In the genomic region with DNA sequence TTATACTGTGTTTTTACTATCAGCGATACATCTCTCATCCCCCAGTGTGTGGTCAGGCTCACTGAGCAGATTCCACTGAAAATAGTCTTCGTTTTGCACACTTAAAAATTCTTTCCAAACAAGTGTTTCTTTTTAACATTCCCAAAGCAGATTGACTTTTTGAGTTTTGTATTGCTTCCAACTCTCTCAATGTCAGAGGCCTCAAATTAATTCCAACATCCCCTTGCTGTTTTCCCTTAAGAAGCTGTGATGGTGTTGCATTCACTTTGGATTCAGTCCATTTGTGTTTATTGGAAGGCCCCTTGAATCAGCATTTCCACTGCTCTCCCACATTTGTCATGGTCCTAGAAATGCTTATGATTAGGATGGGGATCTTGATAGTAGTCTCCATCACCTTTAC, we compare ENCODE assay signal across 19 cellular contexts.
DNase-seq lines count a peak whose midpoint lies in the region; ATAC-seq, FAIRE-seq and TF ChIP-seq lines count a peak whose summit lies in the region.
"Had no signal": no experiment of that assay in that cellular context is flagged by ENCODE, and none has a peak within 500 bp of the region (broad histone marks: within the 10 kb centered on the region; RNA-seq: fewer than 3 reads in every experiment).

No MANE protein-coding gene starts in this region.

- no peaks in the 10 kb centered on the region for H3K9me3 Mint-ChIP-seq in activated T-helper 17 cell treated with anti-CD3 and anti-CD28 coated beads, Interleukin-2, amount 50 U/mL, for 72 hours
- H3K9me3 Mint-ChIP-seq in activated T-cell treated with anti-CD3 and anti-CD28 coated beads, Interleukin-2, amount 50 U/mL, for 4 hours: no peaks in the 10 kb centered on the region
- H3K9me3 Mint-ChIP-seq in activated CD4-positive, alpha-beta memory T cell treated with anti-CD3 and anti-CD28 coated beads for 36 hours: no peaks in the 10 kb centered on the region
- H3K9me3 Mint-ChIP-seq: H9 had no signal

- H3K36me3 Mint-ChIP-seq in activated T-helper 17 cell treated with anti-CD3 and anti-CD28 coated beads, Interleukin-2, amount 50 U/mL, for 72 hours (ENCODE audit: low read depth): no peaks in the 10 kb centered on the region
- H3K36me3 Mint-ChIP-seq in activated T-cell treated with anti-CD3 and anti-CD28 coated beads, Interleukin-2, amount 50 U/mL, for 4 hours (ENCODE audit: insufficient read depth): peaks cover 4% of the 10 kb centered on the region
- no peaks in the 10 kb centered on the region for H3K36me3 Mint-ChIP-seq in activated CD4-positive, alpha-beta memory T cell treated with anti-CD3 and anti-CD28 coated beads for 36 hours

- intact Hi-C loops in HCT116 (cut with micrococcal nuclease): no loop called here
- intact Hi-C loops in activated CD4-positive, alpha-beta memory T cell treated with anti-CD3 and anti-CD28 coated beads for 36 hours (cut with micrococcal nuclease): no loop called here

- RAD21 ChIA-PET in HCT116 (lab: Charles Lee; ENCODE audit: low non-redundant PET in 1 of 2, low total read pairs in 2 of 2, uncharacterized antibody in 2 of 2, unreplicated experiment in 2 of 2): no interaction called here

- no peak for TF ChIP-seq RAD21 in A549 (conservative IDR thresholded peaks at IDR 0.05 in 1 of 2, IDR thresholded peaks at IDR 0.05 in 1 of 2)
- no peak for TF ChIP-seq RAD21 in HCT116 (IDR thresholded peaks at IDR 0.05; ENCODE audit: low read depth)

- no peak overlapping the region for H4K91ac ChIP-seq in neuronal stem cell (ENCODE audit: low read depth, low read length, poor library complexity)

- ATAC-seq in A549 (no peak), HCT116 (no peak), HG02588 (IDR thresholded peaks at IDR 0.05; ENCODE audit: unreplicated experiment) (no peak)
- no peak for ATAC-seq in activated T-helper 17 cell treated with anti-CD3 and anti-CD28 coated beads, Interleukin-2, amount 50 U/mL, for 72 hours (replicated peaks)
- no peak for ATAC-seq in activated T-cell treated with anti-CD3 and anti-CD28 coated beads, Interleukin-2, amount 50 U/mL, for 4 hours

- H3K4me3 ChIP-seq in A549 (no peak overlapping the region), HCT116 (replicated peaks in 1 of 2; ENCODE audit: low read depth in 1 of 2, low read length in 2 of 2) (no peak overlapping the region), neuronal stem cell (ENCODE audit: low read length in 2 of 2) (no peak overlapping the region)
- H3K4me3 ChIP-seq: MG63 had no signal

- H2AFZ ChIP-seq in HCT116 (ENCODE audit: low read depth, low read length, poor library complexity, severe bottlenecking) (no peak overlapping the region), neuronal stem cell (ENCODE audit: low read length) (peak overlapping the region; percentile 7)

- H3K18ac ChIP-seq in neuronal stem cell (ENCODE audit: low read length): no peak overlapping the region

- no TSS peak for BruUV-seq in HCT116 (replicated peaks; lab: Mats Ljungman, UMichigan)

- 94% methylated on average over 2 of the region's 2 CpGs for WGBS in A549 (ENCODE audit: missing lambda C conversion rate)
- WGBS in neuronal stem cell (ENCODE audit: extremely low coverage in 2 of 2, insufficient read length in 2 of 2, insufficient replicate concordance in 1 of 2), 2 donors: no CpG with 5 or more reads among the region's 2 CpGs

- H3K27ac Mint-ChIP-seq in activated T-helper 17 cell treated with anti-CD3 and anti-CD28 coated beads, Interleukin-2, amount 50 U/mL, for 72 hours: peak overlapping the region; percentile 77
- H3K27ac Mint-ChIP-seq in activated CD4-positive, alpha-beta memory T cell treated with anti-CD3 and anti-CD28 coated beads for 36 hours: no peak overlapping the region
- H3K27ac Mint-ChIP-seq: H9 had no signal

- H3K27ac ChIP-seq in A549 (peak overlapping the region; percentile 75 to 77; a peak in 5 of 6 replicates), HCT116 (ENCODE audit: low read depth, low read length) (no peak overlapping the region), neuronal stem cell (replicated peaks; ENCODE audit: low read length) (no peak overlapping the region)
- H3K27ac ChIP-seq: KMS-11 had no signal

- peaks cover 5% of the 10 kb centered on the region for H3K27me3 Mint-ChIP-seq in activated T-helper 17 cell treated with anti-CD3 and anti-CD28 coated beads, Interleukin-2, amount 50 U/mL, for 72 hours
- no peaks in the 10 kb centered on the region for H3K27me3 Mint-ChIP-seq in activated T-cell treated with anti-CD3 and anti-CD28 coated beads, Interleukin-2, amount 50 U/mL, for 4 hours (ENCODE audit: low read depth)
- H3K27me3 Mint-ChIP-seq in activated CD4-positive, alpha-beta memory T cell treated with anti-CD3 and anti-CD28 coated beads for 36 hours: peaks cover 23% of the 10 kb centered on the region

- H3K4me1 Mint-ChIP-seq in activated T-helper 17 cell treated with anti-CD3 and anti-CD28 coated beads, Interleukin-2, amount 50 U/mL, for 72 hours: peaks cover 44% of the 10 kb centered on the region
- peaks cover 42% of the 10 kb centered on the region for H3K4me1 Mint-ChIP-seq in activated T-cell treated with anti-CD3 and anti-CD28 coated beads, Interleukin-2, amount 50 U/mL, for 4 hours (ENCODE audit: low read depth)
- H3K4me1 Mint-ChIP-seq in activated CD4-positive, alpha-beta memory T cell treated with anti-CD3 and anti-CD28 coated beads for 36 hours (ENCODE audit: low read depth): peaks cover 41% of the 10 kb centered on the region

- DNase-seq in A549 (ENCODE audit: low read depth in 1 of 2, low spot score in 1 of 2) (no peak), HCT116 (ENCODE audit: low read depth, low spot score) (no peak), neuronal stem cell (ENCODE audit: low spot score) (no peak), GM12891 (ENCODE audit: insufficient read length, low spot score) (no peak)
- no peak for DNase-seq in activated T-cell treated with anti-CD3 and anti-CD28 coated beads, Interleukin-2, amount 50 U/mL, for 4 hours
- no peak for DNase-seq in activated CD4-positive, alpha-beta memory T cell treated with anti-CD3 and anti-CD28 coated beads for 36 hours
- DNase-seq: COR-L47, H9, MG63, NCI-H1092 treated with DMSO at 0.1 percent for 48 hours, NCI-H2081 treated with DMSO at 0.1 percent for 48 hours, NCI-H510A treated with DMSO at 0.1 percent for 48 hours, NCI-H82, SIG-M5 had no signal

- H3K4me1 ChIP-seq in A549 (peaks cover 32% of the 10 kb centered on the region), HCT116 (ENCODE audit: control insufficient read depth in 1 of 2, insufficient read depth in 2 of 2, low read length in 2 of 2) (peaks cover 26 to 28% of the 10 kb centered on the region in 2 experiments), neuronal stem cell (ENCODE audit: control insufficient read depth in 2 of 2, insufficient read depth in 1 of 2, low read depth in 1 of 2, low read length in 2 of 2) (peaks cover 0 to 16% of the 10 kb centered on the region in 2 donors)

- no peak overlapping the region for H4K8ac ChIP-seq in neuronal stem cell (ENCODE audit: low read depth, low read length)

- H2BK120ac ChIP-seq in neuronal stem cell (ENCODE audit: low read depth, low read length): no peak overlapping the region

- H3K79me1 ChIP-seq in neuronal stem cell (ENCODE audit: low read depth, low read length): no peaks in the 10 kb centered on the region

- no peaks in the 10 kb centered on the region for H3K9me2 ChIP-seq in HCT116 (ENCODE audit: insufficient read depth)

- H3K4ac ChIP-seq in neuronal stem cell (ENCODE audit: low read length): no peak overlapping the region

- no peak overlapping the region for H2BK5ac ChIP-seq in neuronal stem cell (ENCODE audit: low read length)

- TF ChIP-seq EP300 in A549 (IDR thresholded peaks at IDR 0.05): no peak

- no peaks in the 10 kb centered on the region for H3K79me2 ChIP-seq in HCT116 (ENCODE audit: insufficient read depth, low read length)

- no peak overlapping the region for H3K14ac ChIP-seq in neuronal stem cell (ENCODE audit: low read length)

- TF ChIP-seq CTCF in A549 (IDR thresholded peaks at IDR 0.05) (no peak), HCT116 (IDR thresholded peaks at IDR 0.05 in 2 of 3, conservative IDR thresholded peaks at IDR 0.05 in 1 of 3; ENCODE audit: borderline replicate concordance in 1 of 3, insufficient read depth in 1 of 3, low read depth in 2 of 3, low read length in 2 of 3) (no peak)

- H3K4me3 Mint-ChIP-seq in activated T-helper 17 cell treated with anti-CD3 and anti-CD28 coated beads, Interleukin-2, amount 50 U/mL, for 72 hours: peak overlapping the region; percentile 8
- no peak overlapping the region for H3K4me3 Mint-ChIP-seq in activated T-cell treated with anti-CD3 and anti-CD28 coated beads, Interleukin-2, amount 50 U/mL, for 4 hours
- H3K4me3 Mint-ChIP-seq in activated CD4-positive, alpha-beta memory T cell treated with anti-CD3 and anti-CD28 coated beads for 36 hours: no peak overlapping the region
- H3K4me3 Mint-ChIP-seq: H9 had no signal

- H2AK5ac ChIP-seq in neuronal stem cell (ENCODE audit: low read depth, low read length): no peak overlapping the region

- TF ChIP-seq POLR2A in A549 (IDR thresholded peaks at IDR 0.05; ENCODE audit: low read length): no peak
- no peak for TF ChIP-seq POLR2A in HCT116 (IDR thresholded peaks at IDR 0.05; ENCODE audit: borderline replicate concordance, extremely low read depth, insufficient read depth, insufficient read length)
- no peak for TF ChIP-seq POLR2A in GM12891 (IDR thresholded peaks at IDR 0.05; ENCODE audit: low read depth, low read length)

- no peak overlapping the region for H2BK12ac ChIP-seq in neuronal stem cell (ENCODE audit: low read length)

- no peak overlapping the region for H2BK15ac ChIP-seq in neuronal stem cell (ENCODE audit: low read length)

- no peaks in the 10 kb centered on the region for H3K36me3 ChIP-seq in HCT116 (ENCODE audit: control insufficient read depth in 1 of 2, insufficient read depth in 2 of 2, low read length in 2 of 2)
- H3K36me3 ChIP-seq in neuronal stem cell (replicated peaks in 1 of 2; ENCODE audit: control insufficient read depth in 2 of 2, insufficient read depth in 2 of 2, low read length in 2 of 2): no peaks in the 10 kb centered on the region
- H3K36me3 ChIP-seq: MG63 had no signal

- H3K9me3 ChIP-seq in A549 (peaks cover 11% of the 10 kb centered on the region; the same call in 2 of the 3 replicates), HCT116 (ENCODE audit: control insufficient read depth in 1 of 2, insufficient read depth in 1 of 2, low read depth in 1 of 2, low read length in 2 of 2) (no peaks in the 10 kb centered on the region), neuronal stem cell (replicated peaks in 1 of 2; ENCODE audit: control insufficient read depth in 2 of 2, insufficient read depth in 1 of 2, low read depth in 1 of 2, low read length in 2 of 2) (no peaks in the 10 kb centered on the region)
- H3K9me3 ChIP-seq: MG63 had no signal

- H3K9ac ChIP-seq in HCT116 (ENCODE audit: low read length) (no peak overlapping the region), neuronal stem cell (ENCODE audit: low read depth, low read length, poor library complexity) (no peak overlapping the region)
- H3K9ac ChIP-seq: KMS-11 had no signal

- FAIRE-seq in A549 (lab: Jason Lieb, UNC) (no peak), GM12891 (lab: Jason Lieb, UNC) (no peak)
- FAIRE-seq: A204.1, RCC 7860 had no signal

- POLR2A ChIA-PET in A549 (lab: Yijun Ruan, JAX): no interaction called here
- POLR2A ChIA-PET in HCT116 (lab: Charles Lee): no interaction called here
- POLR2A ChIA-PET in activated CD4-positive, alpha-beta memory T cell treated with anti-CD3 and anti-CD28 coated beads for 36 hours (lab: Charles Lee): interaction anchor here (2.1 kb wide), 1 partner anchor 119 kb away, joined by 8 read pairs; no protein-coding TSS in a partner anchor

- CTCF ChIA-PET in A549 (lab: Yijun Ruan, JAX) (no interaction called here), HCT116 (lab: Charles Lee) (no interaction called here)
- CTCF ChIA-PET in activated CD4-positive, alpha-beta memory T cell treated with anti-CD3 and anti-CD28 coated beads for 36 hours (lab: Charles Lee): no interaction called here

- H3K23ac ChIP-seq in neuronal stem cell (ENCODE audit: low read depth, low read length, poor library complexity): no peak overlapping the region

- H3K27me3 ChIP-seq in HCT116 (ENCODE audit: insufficient read depth, low read length) (0 out of 2 replicates have a peak, but pooled peaks cover 3% of the 10 kb centered on the region), neuronal stem cell (ENCODE audit: control insufficient read depth in 3 of 3, insufficient read depth in 3 of 3, low read depth in 1 of 3, low read length in 3 of 3) (no peaks in the 10 kb centered on the region)
- H3K27me3 ChIP-seq: MG63 had no signal

- H3K4me2 ChIP-seq in A549 (peak overlapping the region; percentile 70), HCT116 (ENCODE audit: low read length) (peak overlapping the region; percentile 65), neuronal stem cell (ENCODE audit: insufficient read depth, low read length, poor library complexity, severe bottlenecking) (no peak overlapping the region)
- H3K4me2 ChIP-seq: KMS-11 had no signal

- peaks cover 5% of the 10 kb centered on the region; the same call in 1 of the 2 replicates for H4K20me1 ChIP-seq in HCT116 (ENCODE audit: insufficient read depth)

Comparison
In these comparisons a context has a peak if more than half of its experiments do, and no peak if none do; other contexts are left out.
1. H3K27ac ChIP-seq: peak in A549 (2 of 2); none in HCT116 (single experiment) and neuronal stem cell (single experiment).